ENCODE assay signal across 8 cellular contexts in genomic region chr17:68290955-68291835, GRCh38. TPM values are rescaled to one million over a fixed set of nuclear protein-coding genes. Genes with fewer than 3 reads are reported as not detected.
DNase-seq lines count a peak whose midpoint lies in the region; ATAC-seq and TF ChIP-seq lines count a peak whose summit lies in the region.

TSS of gene ARSG (plus strand) at chr17:68291495. CDS start at chr17:68307494, 15,999 bp downstream.
A gene with protein sequence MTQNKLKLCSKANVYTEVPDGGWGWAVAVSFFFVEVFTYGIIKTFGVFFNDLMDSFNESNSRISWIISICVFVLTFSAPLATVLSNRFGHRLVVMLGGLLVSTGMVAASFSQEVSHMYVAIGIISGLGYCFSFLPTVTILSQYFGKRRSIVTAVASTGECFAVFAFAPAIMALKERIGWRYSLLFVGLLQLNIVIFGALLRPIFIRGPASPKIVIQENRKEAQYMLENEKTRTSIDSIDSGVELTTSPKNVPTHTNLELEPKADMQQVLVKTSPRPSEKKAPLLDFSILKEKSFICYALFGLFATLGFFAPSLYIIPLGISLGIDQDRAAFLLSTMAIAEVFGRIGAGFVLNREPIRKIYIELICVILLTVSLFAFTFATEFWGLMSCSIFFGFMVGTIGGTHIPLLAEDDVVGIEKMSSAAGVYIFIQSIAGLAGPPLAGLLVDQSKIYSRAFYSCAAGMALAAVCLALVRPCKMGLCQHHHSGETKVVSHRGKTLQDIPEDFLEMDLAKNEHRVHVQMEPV (minus strand): TSS chr17:68291127. CDS start chr17:68278320, 12,807 bp downstream.

- H3K9me3 Mint-ChIP-seq in activated naive CD4-positive, alpha-beta T cell treated with anti-CD3 and anti-CD28 coated beads, Interleukin-2, amount 50 U/mL, for 24 hours, result no peaks in the 10 kb centered on the region

- no peak within 1 kb of the TSS for H3K23ac ChIP-seq in trophoblast cell (ENCODE audit: low read length)

- peak within 1 kb of the TSS; percentile 99 for H3K27ac Mint-ChIP-seq in activated naive CD4-positive, alpha-beta T cell treated with anti-CD3 and anti-CD28 coated beads, Interleukin-2, amount 50 U/mL, for 24 hours

- TF ChIP-seq EP300 in upper lobe of left lung (IDR thresholded peaks at IDR 0.05), result no peak

- H2BK120ac ChIP-seq in trophoblast cell (ENCODE audit: insufficient read depth, low read length, poor library complexity), result peak within 1 kb of the TSS; percentile 85

- H4K20me1 ChIP-seq in DND-41 (ENCODE audit: insufficient read depth, low read length), result no peaks in the 10 kb centered on the region

- H2AK5ac ChIP-seq in trophoblast cell (ENCODE audit: low read length), result peak within 1 kb of the TSS; percentile 20

- peak within 1 kb of the TSS; percentile 81 for H2BK5ac ChIP-seq in trophoblast cell (ENCODE audit: low read depth, low read length, poor library complexity)

- H2BK12ac ChIP-seq in trophoblast cell (ENCODE audit: low read length), result peak within 1 kb of the TSS; percentile 84

- peak within 1 kb of the TSS; percentile 96 for H4K91ac ChIP-seq in trophoblast cell (ENCODE audit: low read depth, low read length)

- peaks cover 50% of the 10 kb centered on the region for H3K79me2 ChIP-seq in DND-41 (ENCODE audit: insufficient read depth, low read length)
- peaks cover 10% of the 10 kb centered on the region for H3K79me2 ChIP-seq in trophoblast cell (ENCODE audit: control insufficient read depth, insufficient read depth, low read length, poor library complexity)

- peak within 1 kb of the TSS; percentile 81 for H3K4me2 ChIP-seq in DND-41 (ENCODE audit: insufficient read depth, low read length)
- peak within 1 kb of the TSS; percentile 87 for H3K4me2 ChIP-seq in trophoblast cell (ENCODE audit: low read length)

- H3K4me1 ChIP-seq in DND-41 (ENCODE audit: insufficient read depth, low read length), result peaks cover 61% of the 10 kb centered on the region
- H3K4me1 ChIP-seq in cardiac muscle cell (ENCODE audit: low read depth), result no peaks in the 10 kb centered on the region
- peaks cover 8% of the 10 kb centered on the region in 2 experiments for H3K4me1 ChIP-seq in trophoblast cell (ENCODE audit: control insufficient read depth in 1 of 2, insufficient read depth in 2 of 2, low read length in 2 of 2)
- peaks cover 19 to 39% (median 29%) of the 10 kb centered on the region in 4 donors for H3K4me1 ChIP-seq in upper lobe of left lung

- peak within 1 kb of the TSS; percentile 99 for H3K4me3 Mint-ChIP-seq in activated naive CD4-positive, alpha-beta T cell treated with anti-CD3 and anti-CD28 coated beads, Interleukin-2, amount 50 U/mL, for 24 hours

- no peaks in the 10 kb centered on the region for H3K27me3 Mint-ChIP-seq in activated naive CD4-positive, alpha-beta T cell treated with anti-CD3 and anti-CD28 coated beads, Interleukin-2, amount 50 U/mL, for 24 hours

- TF ChIP-seq CTCF in DND-41 (IDR thresholded peaks at IDR 0.05; ENCODE audit: borderline replicate concordance, extremely low read depth, low read length, poor library complexity, severe bottlenecking) (no peak), cardiac muscle cell (IDR thresholded peaks at IDR 0.05; ENCODE audit: low read depth, low read length) (no peak), upper lobe of left lung (IDR thresholded peaks at IDR 0.05) (no peak)

- H3K36me3 Mint-ChIP-seq in activated naive CD4-positive, alpha-beta T cell treated with anti-CD3 and anti-CD28 coated beads, Interleukin-2, amount 50 U/mL, for 24 hours, result peaks cover 2% of the 10 kb centered on the region

- H3K36me3 ChIP-seq in DND-41 (ENCODE audit: insufficient read depth, low read length) (no peaks in the 10 kb centered on the region), cardiac muscle cell (no peaks in the 10 kb centered on the region), trophoblast cell (ENCODE audit: control insufficient read depth in 1 of 2, insufficient read depth in 2 of 2, low read length in 2 of 2) (no peaks in the 10 kb centered on the region), upper lobe of left lung (no peaks in the 10 kb centered on the region)

- H3K27me3 ChIP-seq in DND-41 (ENCODE audit: insufficient read depth, low read length, poor library complexity) (no peaks in the 10 kb centered on the region), cardiac muscle cell (peaks cover 61% of the 10 kb centered on the region), trophoblast cell (ENCODE audit: insufficient read depth, low read length) (no peaks in the 10 kb centered on the region), upper lobe of left lung (peaks cover 0 to 22% (median 8%) of the 10 kb centered on the region in 4 donors)

- H3K4me1 Mint-ChIP-seq in activated naive CD4-positive, alpha-beta T cell treated with anti-CD3 and anti-CD28 coated beads, Interleukin-2, amount 50 U/mL, for 24 hours, result peaks cover 63% of the 10 kb centered on the region

- DNase-seq in DND-41 (peak; percentile 88), KG1 (lab: John Stamatoyannopoulos, UW) (peak; percentile 66), SIG-M5 (lab: John Stamatoyannopoulos, UW) (peak; percentile 47), cardiac muscle cell (ENCODE audit: low read depth in 1 of 2, low spot score in 1 of 2) (peak; percentile 58 to 84), trophoblast cell (peak in 1 of 2 donors; percentile 56), upper lobe of left lung (peak; percentile 66 to 97)

- peak within 1 kb of the TSS; percentile 93 for H3K18ac ChIP-seq in trophoblast cell (ENCODE audit: low read length)

- peak within 1 kb of the TSS; percentile 70 for H4K8ac ChIP-seq in trophoblast cell (ENCODE audit: low read depth, low read length)

- peak within 1 kb of the TSS; percentile 76 for H3K14ac ChIP-seq in trophoblast cell (ENCODE audit: low read length)

- H3K9ac ChIP-seq in DND-41 (ENCODE audit: low read depth, low read length) (peak within 1 kb of the TSS; percentile 89), trophoblast cell (ENCODE audit: low read length) (peak within 1 kb of the TSS; percentile 75)

- H3K9me3 ChIP-seq in DND-41 (ENCODE audit: insufficient read depth, low read length, severe bottlenecking) (no peaks in the 10 kb centered on the region), cardiac muscle cell (ENCODE audit: low read depth) (no peaks in the 10 kb centered on the region), trophoblast cell (ENCODE audit: insufficient read depth, low read depth, low read length) (no peaks in the 10 kb centered on the region), upper lobe of left lung (no peaks in the 10 kb centered on the region)

- H4K12ac ChIP-seq in trophoblast cell (ENCODE audit: low read depth, low read length), result peak within 1 kb of the TSS; percentile 87

- no peak for TF ChIP-seq POLR2A in upper lobe of left lung (IDR thresholded peaks at IDR 0.05)

- WGBS in trophoblast cell (ENCODE audit: extremely low coverage, insufficient coverage, insufficient read length), result no CpG with 5 or more reads among the region's 96 CpGs
- 0 to 3% methylated on average over 9 to 20 of the region's 96 CpGs for WGBS in upper lobe of left lung, 2 donors

- H2AFZ ChIP-seq in DND-41 (ENCODE audit: low read depth, low read length), result peak within 1 kb of the TSS; percentile 83
- peak within 1 kb of the TSS; percentile 93 for H2AFZ ChIP-seq in trophoblast cell (ENCODE audit: insufficient read depth, low read length, poor library complexity)

- ATAC-seq in DND-41 (ENCODE audit: insufficient read depth, low read depth) (peak; percentile 54), GM21723 (IDR thresholded peaks at IDR 0.05; ENCODE audit: unreplicated experiment) (peak; percentile 52), upper lobe of left lung (ENCODE audit: low FRiP score in 2 of 2) (peak; percentile 54 to 78)

- peak within 1 kb of the TSS; percentile 81 for H3K4ac ChIP-seq in trophoblast cell (ENCODE audit: low read depth, low read length)

- H3K4me3 ChIP-seq in DND-41 (ENCODE audit: low read depth in 1 of 2, low read length in 2 of 2) (peak within 1 kb of the TSS; percentile 49 to 67), cardiac muscle cell (peak within 1 kb of the TSS; percentile 83), trophoblast cell (ENCODE audit: low read depth, low read length) (peak within 1 kb of the TSS; percentile 85), upper lobe of left lung (peak within 1 kb of the TSS; percentile 18 to 68 (median 64))

- peaks cover 22% of the 10 kb centered on the region for H3K79me1 ChIP-seq in trophoblast cell (ENCODE audit: low read length)

- H3K27ac ChIP-seq in DND-41 (ENCODE audit: low read length), result peak within 1 kb of the TSS; percentile 93
- H3K27ac ChIP-seq in cardiac muscle cell, result no peak within 1 kb of the TSS
- H3K27ac ChIP-seq in trophoblast cell (ENCODE audit: low read depth, low read length), result peak within 1 kb of the TSS; percentile 79
- peak within 1 kb of the TSS; percentile 87 to 97 (median 92) for H3K27ac ChIP-seq in upper lobe of left lung

RNA-seq across cellular contexts. Expression of gene ARSG, which starts in this region (rescaled TPM):
- total RNA-seq in cardiac muscle cell (10.3 and 15.4 TPM in 2 replicates), upper lobe of left lung (10 to 100 TPM in 2 of 6 donors, 1 to 10 TPM in 4; 3.6 to 16.8 (median 7.7) TPM)
- polyA plus RNA-seq in cardiac muscle cell, result 5.6 and 9.9 TPM in 2 replicates
- polyA plus RNA-seq in trophoblast cell (2013), result 2.8 and 3.0 TPM in 2 replicates

RNA-seq across cellular contexts. Expression of the second gene that starts in this region (rescaled TPM):
- total RNA-seq in cardiac muscle cell, result 0.15 and 0.35 TPM in 2 replicates
- 0.09 TPM in 1 of 2 replicates, not detected in the other for polyA plus RNA-seq in cardiac muscle cell
- polyA plus RNA-seq in trophoblast cell (2013), result 10.7 and 11.1 TPM in 2 replicates
- 1 to 10 TPM; 2.4 to 9.9 (median 6.5) TPM for total RNA-seq in upper lobe of left lung
